6 cellular contexts compared by ENCODE assay signal in the genomic region with DNA sequence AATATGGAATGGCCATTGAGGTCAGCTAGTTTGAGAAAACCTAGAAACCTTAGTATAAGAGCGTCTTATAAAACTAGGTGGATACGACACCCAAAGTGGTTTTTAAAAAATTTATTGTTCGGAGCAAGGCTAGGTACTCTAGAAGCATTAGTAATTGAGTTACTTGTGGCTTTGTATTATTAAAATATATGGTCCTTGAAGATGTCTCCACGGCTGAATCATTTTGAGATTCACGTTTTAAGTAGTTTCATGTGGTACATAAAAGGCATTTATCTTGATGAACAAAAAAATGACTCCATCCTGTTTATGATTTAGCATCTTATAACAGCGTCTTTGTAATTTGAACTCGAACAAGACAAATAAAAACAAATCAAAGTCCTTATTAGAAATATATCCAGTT. TPM values are rescaled to one million over a fixed set of nuclear protein-coding genes. Genes with fewer than 3 reads are reported as not detected.
"Had no signal": no experiment of that assay in that cellular context is flagged by ENCODE, and none has a peak within 500 bp of the region (broad histone marks: within the 10 kb centered on the region; RNA-seq: fewer than 3 reads in every experiment).

No MANE protein-coding gene starts in this region.

RNA-seq across cellular contexts. Expression of a gene that starts 44.9 kb away (rescaled TPM):
- total RNA-seq: GM23248, H4, H7, HFFc6, HT1080 had no signal
- polyA plus RNA-seq: GM23248, IgD-negative memory B cell had no signal
